In the genomic region with DNA sequence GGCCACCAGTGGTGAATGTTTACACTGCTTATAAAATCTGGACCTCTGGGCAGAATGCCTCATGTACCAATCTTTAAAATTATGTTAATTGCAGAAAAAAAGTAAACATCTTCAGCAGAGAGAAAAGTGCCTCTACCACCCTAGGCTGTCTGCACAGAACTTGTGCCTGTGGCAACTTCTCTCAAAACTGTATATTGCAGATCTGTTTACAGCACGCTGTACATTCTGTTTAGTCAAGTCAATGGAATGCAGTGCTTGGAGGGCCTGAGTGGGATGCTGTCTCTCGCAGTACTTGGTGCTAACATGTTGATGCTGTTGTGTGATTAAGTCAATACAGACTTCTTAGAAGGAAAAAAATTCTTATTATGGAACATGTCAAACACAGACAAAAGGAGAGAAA, we compare ENCODE assay signal across 18 cellular contexts.
A peak's percentile ranks its signal among the peaks of the same experiment; 100 is the strongest.
DNase-seq lines count a peak whose midpoint lies in the region; ATAC-seq and TF ChIP-seq lines count a peak whose summit lies in the region.
"Had no signal": no experiment of that assay in that cellular context is flagged by ENCODE, and none has a peak within 500 bp of the region (broad histone marks: within the 10 kb centered on the region; RNA-seq: fewer than 3 reads in every experiment).

No MANE protein-coding gene starts in this region.

- H3K4me3 ChIP-seq in HEK293 (ENCODE audit: low read depth, low read length) = no peak overlapping the region
- no peak overlapping the region for H3K4me3 ChIP-seq in foreskin fibroblast (ENCODE audit: low read depth in 1 of 2, low read length in 2 of 2)
- H3K4me3 ChIP-seq: adrenal gland, K562, SJCRH30 had no signal

- H3K9me3 Mint-ChIP-seq in activated T-helper 2 cell treated with anti-CD3 and anti-CD28 coated beads, Interferon-gamma antibody, Interleukin-2, Interleukin-4, amounts not matched to agents 10 μg/mL and 5 μg/mL and 100 μg/mL, durations not matched to agents 14 hours and 24 hours and 36 hours = no peaks in the 10 kb centered on the region
- H3K9me3 Mint-ChIP-seq: activated T-helper 17 cell treated with anti-CD3 and anti-CD28 coated beads, Interleukin-2, amount 50 U/mL, for 72 hours; T-helper 2 cell treated with Interferon-gamma antibody and Interleukin-4, amounts not matched to agents 5 μg/mL and 100 μg/mL, for 36 hours had no signal

- H3K36me3 Mint-ChIP-seq in activated T-helper 2 cell treated with anti-CD3 and anti-CD28 coated beads, Interferon-gamma antibody, Interleukin-2, Interleukin-4, amounts not matched to agents 10 μg/mL and 5 μg/mL and 100 μg/mL, durations not matched to agents 14 hours and 24 hours and 36 hours (ENCODE audit: low read depth) = no peaks in the 10 kb centered on the region

- peaks cover 4% of the 10 kb centered on the region for H3K27me3 Mint-ChIP-seq in activated T-helper 2 cell treated with anti-CD3 and anti-CD28 coated beads, Interferon-gamma antibody, Interleukin-2, Interleukin-4, amounts not matched to agents 10 μg/mL and 5 μg/mL and 100 μg/mL, durations not matched to agents 14 hours and 24 hours and 36 hours (ENCODE audit: low read depth)

- H3K27ac ChIP-seq in HEK293 (ENCODE audit: extremely low read depth, low read depth, low read length) = no peak overlapping the region
- H3K27ac ChIP-seq: adrenal gland, SJCRH30 had no signal

- CTCF ChIA-PET in HEK293 (lab: Yijun Ruan, JAX) = no interaction called here

- ATAC-seq in GM18517 (IDR thresholded peaks at IDR 0.05; ENCODE audit: unreplicated experiment) = no peak
- ATAC-seq in GM18498 (IDR thresholded peaks at IDR 0.05; ENCODE audit: unreplicated experiment) = no peak
- ATAC-seq: activated T-helper 17 cell treated with anti-CD3 and anti-CD28 coated beads, Interleukin-2, amount 50 U/mL, for 72 hours; K562; left lobe of liver had no signal

- no peaks in the 10 kb centered on the region for H3K4me1 ChIP-seq in HEK293 (ENCODE audit: control insufficient read depth, insufficient read depth, low read length)
- H3K4me1 ChIP-seq: adrenal gland, BE2C, SJCRH30 had no signal

- H3K36me3 ChIP-seq in HEK293 (ENCODE audit: control insufficient read depth in 2 of 2, insufficient read depth in 1 of 2, low read length in 2 of 2) = no peaks in the 10 kb centered on the region
- H3K36me3 ChIP-seq: adrenal gland, BE2C, SJCRH30 had no signal

- no peaks in the 10 kb centered on the region for H3K4me1 Mint-ChIP-seq in activated T-helper 2 cell treated with anti-CD3 and anti-CD28 coated beads, Interferon-gamma antibody, Interleukin-2, Interleukin-4, amounts not matched to agents 10 μg/mL and 5 μg/mL and 100 μg/mL, durations not matched to agents 14 hours and 24 hours and 36 hours (ENCODE audit: low read depth)
- H3K4me1 Mint-ChIP-seq: activated T-helper 17 cell treated with anti-CD3 and anti-CD28 coated beads, Interleukin-2, amount 50 U/mL, for 72 hours had no signal

- DNase-seq in astrocyte of the hippocampus (ENCODE audit: low read depth, low spot score) (peak; percentile 28), foreskin fibroblast (peak; percentile 45 to 76), smooth muscle cell of the brain vasculature (ENCODE audit: low read depth, low spot score) (peak; percentile 23)
- DNase-seq in activated T-helper 2 cell treated with anti-CD3 and anti-CD28 coated beads, Interferon-gamma antibody, Interleukin-2, Interleukin-4, amounts not matched to agents 10 μg/mL and 5 μg/mL and 100 μg/mL, durations not matched to agents 14 hours and 24 hours and 36 hours (ENCODE audit: low spot score) = no peak
- DNase-seq: adrenal gland; BE2C; NCI-H2107; NCI-H524 treated with DMSO at 0.1 percent for 48 hours; occipital lobe; SJCRH30; stimulated activated CD4-positive, alpha-beta T cell treated with anti-CD3 and anti-CD28 coated beads, Interleukin-4, amount 100 ng/mL, for 24 hours had no signal

- POLR2A ChIA-PET in HEK293 (lab: Yijun Ruan, JAX) = no interaction called here

- intact Hi-C loops in activated T-helper 2 cell treated with anti-CD3 and anti-CD28 coated beads, Interferon-gamma antibody, Interleukin-2, Interleukin-4, amounts not matched to agents 10 μg/mL and 5 μg/mL and 100 μg/mL, durations not matched to agents 14 hours and 24 hours and 36 hours (cut with micrococcal nuclease) = no loop called here

- TF ChIP-seq CTCF in HEK293 (tag by site-specific recombination; IDR thresholded peaks at IDR 0.05) = no peak
- TF ChIP-seq CTCF in foreskin fibroblast (IDR thresholded peaks at IDR 0.05; ENCODE audit: low read depth, low read length) = no peak

- H3K27ac Mint-ChIP-seq in activated T-helper 2 cell treated with anti-CD3 and anti-CD28 coated beads, Interferon-gamma antibody, Interleukin-2, Interleukin-4, amounts not matched to agents 10 μg/mL and 5 μg/mL and 100 μg/mL, durations not matched to agents 14 hours and 24 hours and 36 hours = no peak overlapping the region
- H3K27ac Mint-ChIP-seq: activated T-helper 17 cell treated with anti-CD3 and anti-CD28 coated beads, Interleukin-2, amount 50 U/mL, for 72 hours; T-helper 2 cell treated with Interferon-gamma antibody and Interleukin-4, amounts not matched to agents 5 μg/mL and 100 μg/mL, for 36 hours had no signal

- no peaks in the 10 kb centered on the region for H3K9me3 ChIP-seq in HEK293 (ENCODE audit: control insufficient read depth, insufficient read depth, low read depth, low read length)
- H3K9me3 ChIP-seq: adrenal gland, BE2C, SJCRH30 had no signal

- H3K4me3 Mint-ChIP-seq in activated T-helper 2 cell treated with anti-CD3 and anti-CD28 coated beads, Interferon-gamma antibody, Interleukin-2, Interleukin-4, amounts not matched to agents 10 μg/mL and 5 μg/mL and 100 μg/mL, durations not matched to agents 14 hours and 24 hours and 36 hours (ENCODE audit: low read depth) = no peak overlapping the region
- H3K4me3 Mint-ChIP-seq: activated T-helper 17 cell treated with anti-CD3 and anti-CD28 coated beads, Interleukin-2, amount 50 U/mL, for 72 hours; T-helper 2 cell treated with Interferon-gamma antibody and Interleukin-4, amounts not matched to agents 5 μg/mL and 100 μg/mL, for 36 hours had no signal

TF ChIP-seq in HEK293, 187 proteins besides CTCF, POLR2A, EP300 and RAD21:
- TF ChIP-seq GLIS1 (tag by site-specific recombination; IDR thresholded peaks at IDR 0.05) (peak; percentile 45; the same call in 1 of the 2 replicates), ZNF596 (tag by site-specific recombination; IDR thresholded peaks at IDR 0.05) (no peak), SCRT2 (tag by site-specific recombination; IDR thresholded peaks at IDR 0.05) (no peak)
- TF ChIP-seq, protein P1, sequence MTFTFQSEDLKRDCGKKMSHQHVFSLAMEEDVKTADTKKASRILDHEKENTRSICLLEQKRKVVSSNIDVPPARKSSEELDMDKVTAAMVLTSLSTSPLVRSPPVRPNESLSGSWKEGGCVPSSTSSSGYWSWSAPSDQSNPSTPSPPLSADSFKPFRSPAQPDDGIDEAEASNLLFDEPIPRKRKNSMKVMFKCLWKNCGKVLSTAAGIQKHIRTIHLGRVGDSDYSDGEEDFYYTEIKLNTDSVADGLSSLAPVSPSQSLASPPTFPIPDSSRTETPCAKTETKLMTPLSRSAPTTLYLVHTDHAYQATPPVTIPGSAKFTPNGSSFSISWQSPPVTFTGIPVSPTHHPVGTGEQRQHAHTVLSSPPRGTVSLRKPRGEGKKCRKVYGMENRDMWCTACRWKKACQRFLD (tag by site-specific recombination; IDR thresholded peaks at IDR 0.05) = no peak
- TF ChIP-seq, protein P2, sequence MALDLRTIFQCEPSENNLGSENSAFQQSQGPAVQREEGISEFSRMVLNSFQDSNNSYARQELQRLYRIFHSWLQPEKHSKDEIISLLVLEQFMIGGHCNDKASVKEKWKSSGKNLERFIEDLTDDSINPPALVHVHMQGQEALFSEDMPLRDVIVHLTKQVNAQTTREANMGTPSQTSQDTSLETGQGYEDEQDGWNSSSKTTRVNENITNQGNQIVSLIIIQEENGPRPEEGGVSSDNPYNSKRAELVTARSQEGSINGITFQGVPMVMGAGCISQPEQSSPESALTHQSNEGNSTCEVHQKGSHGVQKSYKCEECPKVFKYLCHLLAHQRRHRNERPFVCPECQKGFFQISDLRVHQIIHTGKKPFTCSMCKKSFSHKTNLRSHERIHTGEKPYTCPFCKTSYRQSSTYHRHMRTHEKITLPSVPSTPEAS (tag by site-specific recombination; IDR thresholded peaks at IDR 0.05) = no peak
